ENCODE assay signal across 12 cellular contexts in the genomic region with DNA sequence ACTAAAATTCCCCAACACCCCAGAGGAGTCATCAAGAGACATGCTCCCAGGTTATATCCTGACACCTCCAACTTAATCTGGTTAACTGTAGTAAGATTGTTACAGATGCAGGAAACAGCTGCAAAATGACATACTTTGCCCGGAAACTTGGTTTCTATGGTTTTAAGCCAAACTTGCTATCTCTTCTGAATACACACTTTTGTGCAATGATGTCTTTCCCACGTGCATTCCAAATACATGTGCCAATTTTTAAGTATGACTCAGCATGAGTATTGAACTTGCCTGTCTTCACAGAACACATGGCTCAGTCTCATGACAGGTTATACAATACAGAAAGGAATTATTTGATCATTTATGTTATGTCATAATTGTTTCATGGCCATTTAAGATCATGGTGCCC.
DNase-seq lines count a peak whose midpoint lies in the region; ATAC-seq, FAIRE-seq and TF ChIP-seq lines count a peak whose summit lies in the region.
"Had no signal": no experiment of that assay in that cellular context is flagged by ENCODE, and none has a peak within 500 bp of the region (broad histone marks: within the 10 kb centered on the region; RNA-seq: fewer than 3 reads in every experiment).

No MANE protein-coding gene starts in this region.

- no peaks in the 10 kb centered on the region for H3K4me1 Mint-ChIP-seq in glutamatergic neuron (ENCODE audit: low read depth, unreplicated experiment)
- H3K4me1 Mint-ChIP-seq: activated B cell treated with CpG ODN at 0.5 μM for 24 hours; CD4-positive, alpha-beta memory T cell had no signal

- no peaks in the 10 kb centered on the region for H3K27me3 Mint-ChIP-seq in glutamatergic neuron (ENCODE audit: unreplicated experiment)
- H3K27me3 Mint-ChIP-seq: activated B cell treated with CpG ODN at 0.5 μM for 24 hours had no signal

- in situ Hi-C loops in GM12878 (cut with MboI): no loop called here

- no peaks in the 10 kb centered on the region for H3K27me3 ChIP-seq in GM12878 (replicated peaks in 1 of 2; ENCODE audit: control insufficient read depth in 2 of 2, insufficient read depth in 2 of 2, low read length in 1 of 2)
- H3K27me3 ChIP-seq: esophagus squamous epithelium had no signal

- no peaks in the 10 kb centered on the region for H4K20me1 ChIP-seq in GM12878 (ENCODE audit: control insufficient read depth, insufficient read depth)

- intact Hi-C loops in GM12878 (cut with micrococcal nuclease; ENCODE audit: unreplicated experiment) (no loop called here), left ventricle myocardium superior (cut with micrococcal nuclease) (no loop called here)

- H3K9ac ChIP-seq in GM12878 (ENCODE audit: control insufficient read depth, insufficient read depth, low read length): no peak overlapping the region

- H3K4me3 ChIP-seq in AG04449 (ENCODE audit: low read depth, low read length) (no peak overlapping the region), HFF-Myc (replicated peaks; ENCODE audit: low read depth, low read length) (no peak overlapping the region), GM12878 (no peak overlapping the region)
- H3K4me3 ChIP-seq: esophagus squamous epithelium had no signal

- no peak for TF ChIP-seq EP300 in GM12878 (IDR thresholded peaks at IDR 0.05; ENCODE audit: borderline replicate concordance in 1 of 2, control insufficient read depth in 1 of 2, low read depth in 2 of 2, low read length in 2 of 2)

- H2AFZ ChIP-seq in GM12878 (ENCODE audit: control insufficient read depth, low read depth, low read length): no peak overlapping the region

- CTCF ChIA-PET in AG04449 (lab: Yijun Ruan, JAX): interaction anchor here (1.0 to 1.4 kb wide), 3 partner anchors 65 to 700 kb away, joined by 3 to 5 read pairs (median 4); no protein-coding TSS in a partner anchor
- CTCF ChIA-PET in GM12878 (lab: Yijun Ruan, JAX): no interaction called here

- no peaks in the 10 kb centered on the region for H3K79me2 ChIP-seq in GM12878 (ENCODE audit: control insufficient read depth, insufficient read depth, low read length)

- H3K27ac Mint-ChIP-seq in glutamatergic neuron (ENCODE audit: unreplicated experiment): no peak overlapping the region
- H3K27ac Mint-ChIP-seq: activated B cell treated with CpG ODN at 0.5 μM for 24 hours; CD4-positive, alpha-beta memory T cell had no signal

- no peak for TF ChIP-seq RAD21 in GM12878 (IDR thresholded peaks at IDR 0.05; ENCODE audit: insufficient read depth, low read depth, low read length)

- H3K4me3 Mint-ChIP-seq in glutamatergic neuron (ENCODE audit: unreplicated experiment): no peak overlapping the region
- H3K4me3 Mint-ChIP-seq: activated B cell treated with CpG ODN at 0.5 μM for 24 hours; CD4-positive, alpha-beta memory T cell had no signal

- no peaks in the 10 kb centered on the region for H3K36me3 ChIP-seq in GM12878 (ENCODE audit: control insufficient read depth in 2 of 2, insufficient read depth in 2 of 2, low read length in 1 of 2)
- H3K36me3 ChIP-seq: esophagus squamous epithelium had no signal

- POLR2A ChIA-PET in AG04449 (lab: Yijun Ruan, JAX) (no interaction called here), GM12878 (lab: Charles Lee) (no interaction called here)

- SMC1A ChIA-PET in GM12878 (lab: Charles Lee; ENCODE audit: uncharacterized antibody, unreplicated experiment): interaction anchor here (0.6 kb wide), 1 partner anchor 284 kb away, joined by 3 read pairs; no protein-coding TSS in a partner anchor

- no peak for ATAC-seq in GM12878
- ATAC-seq in left ventricle myocardium superior: peak; percentile 70
- no peak for ATAC-seq in HG02970 (IDR thresholded peaks at IDR 0.05; ENCODE audit: low FRiP score, unreplicated experiment)
- ATAC-seq in HG03354 (IDR thresholded peaks at IDR 0.05; ENCODE audit: poor library complexity, severe bottlenecking, unreplicated experiment): no peak

- H3K9me3 Mint-ChIP-seq in glutamatergic neuron (ENCODE audit: unreplicated experiment): no peaks in the 10 kb centered on the region
- H3K9me3 Mint-ChIP-seq: activated B cell treated with CpG ODN at 0.5 μM for 24 hours; CD4-positive, alpha-beta memory T cell had no signal

- RAD21 ChIA-PET in GM12878 (lab: Charles Lee; ENCODE audit: unreplicated experiment): no interaction called here

- TF ChIP-seq CTCF in AG04449 (IDR thresholded peaks at IDR 0.05; ENCODE audit: insufficient read depth, low read length, missing control alignments) (no peak), HFF-Myc (IDR thresholded peaks at IDR 0.05; ENCODE audit: low read depth, low read length, missing control alignments) (no peak), GM12878 (IDR thresholded peaks at IDR 0.05 in 2 of 3, conservative IDR thresholded peaks at IDR 0.05 in 1 of 3; ENCODE audit: control insufficient read depth in 2 of 3, extremely low read depth in 1 of 3, insufficient read depth in 1 of 3, low read depth in 3 of 3, low read length in 3 of 3) (no peak), glutamatergic neuron (IDR thresholded peaks at IDR 0.05; ENCODE audit: partially characterized antibody, unreplicated experiment) (no peak)

- no TSS peak for BruUV-seq in GM12878 (replicated peaks; lab: Mats Ljungman, UMichigan)

- no peak overlapping the region for H3K4me2 ChIP-seq in GM12878 (ENCODE audit: control insufficient read depth, insufficient read depth)

- DNase-seq in AG04449 (ENCODE audit: low read depth, low spot score) (peak; percentile 86), HFF-Myc (ENCODE audit: extremely low read depth, low read depth) (peak; percentile 89), GM12878 (ENCODE audit: low read depth, low spot score) (no peak), left ventricle myocardium superior (no peak), glutamatergic neuron (no peak), NCI-H748 (lab: John Stamatoyannopoulos, UW; ENCODE audit: unreplicated experiment) (no peak)
- DNase-seq: activated B cell treated with CpG ODN at 0.5 μM for 24 hours; activated naive CD4-positive, alpha-beta T cell treated with Interleukin-2 at 50 U/mL for 16 hours; CD4-positive, alpha-beta memory T cell; esophagus squamous epithelium had no signal

- no peak overlapping the region for H3K27ac ChIP-seq in GM12878 (ENCODE audit: control insufficient read depth, insufficient read depth)
- H3K27ac ChIP-seq: esophagus squamous epithelium had no signal

- no peak for FAIRE-seq in GM12878 (lab: Jason Lieb, UNC)

- no peaks in the 10 kb centered on the region for H3K36me3 Mint-ChIP-seq in glutamatergic neuron (ENCODE audit: unreplicated experiment)
- H3K36me3 Mint-ChIP-seq: CD4-positive, alpha-beta memory T cell had no signal

- no peaks in the 10 kb centered on the region for H3K4me1 ChIP-seq in GM12878 (ENCODE audit: control insufficient read depth, insufficient read depth, low read length)

- TF ChIP-seq POLR2A in GM12878 (IDR thresholded peaks at IDR 0.05; ENCODE audit: low read depth, low read length): no peak

- 3% methylated on average over 2 of the region's 2 CpGs for WGBS in GM12878 (ENCODE audit: insufficient coverage, insufficient replicate concordance, low lambda C conversion rate, missing lambda C conversion rate)

- no peaks in the 10 kb centered on the region for H3K9me3 ChIP-seq in GM12878 (replicated peaks; ENCODE audit: control insufficient read depth, insufficient read depth, low read length)
- H3K9me3 ChIP-seq: esophagus squamous epithelium had no signal

TF ChIP-seq in GM12878, 131 proteins besides CTCF, POLR2A, EP300 and RAD21:
- TF ChIP-seq CREB1 (IDR thresholded peaks at IDR 0.05; ENCODE audit: low read depth): no peak
- TF ChIP-seq, protein P1, sequence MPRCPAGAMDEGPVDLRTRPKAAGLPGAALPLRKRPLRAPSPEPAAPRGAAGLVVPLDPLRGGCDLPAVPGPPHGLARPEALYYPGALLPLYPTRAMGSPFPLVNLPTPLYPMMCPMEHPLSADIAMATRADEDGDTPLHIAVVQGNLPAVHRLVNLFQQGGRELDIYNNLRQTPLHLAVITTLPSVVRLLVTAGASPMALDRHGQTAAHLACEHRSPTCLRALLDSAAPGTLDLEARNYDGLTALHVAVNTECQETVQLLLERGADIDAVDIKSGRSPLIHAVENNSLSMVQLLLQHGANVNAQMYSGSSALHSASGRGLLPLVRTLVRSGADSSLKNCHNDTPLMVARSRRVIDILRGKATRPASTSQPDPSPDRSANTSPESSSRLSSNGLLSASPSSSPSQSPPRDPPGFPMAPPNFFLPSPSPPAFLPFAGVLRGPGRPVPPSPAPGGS (IDR thresholded peaks at IDR 0.05; ENCODE audit: borderline replicate concordance, insufficient read depth, low read depth, low read length, poor library complexity, severe bottlenecking): peak; percentile 40
- TF ChIP-seq CREM (IDR thresholded peaks at IDR 0.05; ENCODE audit: low read depth): no peak
- TF ChIP-seq EED (IDR thresholded peaks at IDR 0.05; ENCODE audit: low read depth): no peak

Comparison
In these comparisons a context has a peak if more than half of its experiments do, and no peak if none do; other contexts are left out.
1. DNase-seq: peak in AG04449 (single experiment) and HFF-Myc (single experiment); none in GM12878 (single experiment), left ventricle myocardium superior (single experiment), glutamatergic neuron (single experiment) and NCI-H748 (single experiment).